ENCODE assay signal across 13 cellular contexts in the genomic region with DNA sequence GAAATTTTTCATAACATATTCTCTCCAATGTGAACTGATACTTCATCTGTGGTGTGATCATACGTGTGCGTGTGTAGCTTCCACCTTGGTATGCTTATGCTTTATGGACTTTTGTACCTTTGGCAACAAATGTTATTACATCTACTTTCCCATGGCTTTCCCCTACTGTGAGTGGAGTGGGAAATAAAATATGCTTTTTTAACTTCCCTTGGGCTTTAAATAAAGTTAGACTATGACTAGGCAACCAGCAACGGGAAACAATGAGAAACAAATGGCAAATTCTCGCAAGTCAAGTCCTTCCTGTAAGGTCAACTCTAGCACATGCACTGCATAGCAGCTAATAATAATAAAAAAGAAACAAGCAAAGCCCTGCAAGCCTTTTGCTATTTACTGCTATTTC.
"Had no signal": no experiment of that assay in that cellular context is flagged by ENCODE, and none has a peak within 500 bp of the region (broad histone marks: within the 10 kb centered on the region; RNA-seq: fewer than 3 reads in every experiment).

No MANE protein-coding gene starts in this region.

- H3K36me3 ChIP-seq: esophagus squamous epithelium, tibial nerve had no signal

- H3K9me3 ChIP-seq: psoas muscle had no signal

- H3K27me3 Mint-ChIP-seq: naive B cell had no signal

- DNase-seq: activated CD4-positive, alpha-beta T cell treated with anti-CD3 and anti-CD28 coated beads, Interleukin-2, amount 50 U/mL, for 1 hour; activated CD4-positive, CD25-positive, alpha-beta regulatory T cell; activated naive CD4-positive, alpha-beta T cell treated with anti-CD3 and anti-CD28 coated beads, Interleukin-2, amount 50 U/mL, for 16 hours; activated T-cell treated with anti-CD3 and anti-CD28 coated beads, Interleukin-2, amount 50 U/mL, for 1 hour; esophagus squamous epithelium; left cardiac atrium; naive B cell; nucleus accumbens; psoas muscle; T-helper 2 cell had no signal

- H3K4me3 Mint-ChIP-seq: naive B cell had no signal

- H3K27me3 ChIP-seq: esophagus squamous epithelium, tibial nerve had no signal

- H3K36me3 Mint-ChIP-seq: naive B cell had no signal

- H3K4me3 ChIP-seq: esophagus squamous epithelium, lung, psoas muscle, skin epidermis, tibial nerve had no signal

- H3K4me1 ChIP-seq: esophagus squamous epithelium, psoas muscle, tibial nerve had no signal

- ATAC-seq: psoas muscle had no signal

- H3K27ac ChIP-seq: psoas muscle, tibial nerve had no signal

- H3K27ac Mint-ChIP-seq: naive B cell had no signal

- H3K4me1 Mint-ChIP-seq: naive B cell had no signal
